8 cellular contexts compared by ENCODE assay signal in genomic region chr12:29073631-29074239, GRCh38.
DNase-seq lines count a peak whose midpoint lies in the region; ATAC-seq and TF ChIP-seq lines count a peak whose summit lies in the region.

No MANE protein-coding gene starts in this region.

- intact Hi-C loops in esophagus squamous epithelium (cut with DNase I), result no loop called here

- H2AFZ ChIP-seq in GM23248 (no peak overlapping the region), neural progenitor cell (replicated peaks) (no peak overlapping the region)

- peaks cover 12% of the 10 kb centered on the region for H3F3A ChIP-seq in GM23248 (ENCODE audit: insufficient read depth)
- H3F3A ChIP-seq in neural progenitor cell (ENCODE audit: low read depth), result no peaks in the 10 kb centered on the region

- no peak for TF ChIP-seq POLR2A in esophagus squamous epithelium (IDR thresholded peaks at IDR 0.05)

- CTCF ChIA-PET in activated CD4-positive, alpha-beta T cell treated with anti-CD3 and anti-CD28 coated beads, Interleukin-2, amount 10 ng/mL, durations not matched to agents 7 days and 5 days (lab: Charles Lee), result interaction anchor here (1.8 to 2.9 kb wide), 2 partner anchors 10 to 243 kb away, joined by 4 to 14 read pairs; no protein-coding TSS in a partner anchor

- no peaks in the 10 kb centered on the region for H3K9me3 ChIP-seq in GM23248 (ENCODE audit: low read depth)
- H3K9me3 ChIP-seq in SJCRH30 (replicated peaks), result no peaks in the 10 kb centered on the region
- H3K9me3 ChIP-seq in esophagus squamous epithelium, result no peaks in the 10 kb centered on the region
- H3K9me3 ChIP-seq in neural progenitor cell (ENCODE audit: low read depth), result no peaks in the 10 kb centered on the region

- no peaks in the 10 kb centered on the region for H4K20me1 ChIP-seq in GM23248 (ENCODE audit: insufficient read depth)
- H4K20me1 ChIP-seq in neural progenitor cell (ENCODE audit: low read depth), result no peaks in the 10 kb centered on the region

- H3K4me1 ChIP-seq in GM23248 (ENCODE audit: insufficient read depth) (peaks cover 9% of the 10 kb centered on the region), SJCRH30 (peaks cover 13% of the 10 kb centered on the region), esophagus squamous epithelium (no peaks in the 10 kb centered on the region), neural progenitor cell (peaks cover 22% of the 10 kb centered on the region)

- POLR2A ChIA-PET in activated CD4-positive, alpha-beta T cell treated with anti-CD3 and anti-CD28 coated beads, Interleukin-2, amount 10 ng/mL, durations not matched to agents 7 days and 5 days (lab: Charles Lee), result no interaction called here

- in situ Hi-C loops in GM23248 (cut with MboI), result no loop called here

- H3K4me3 Mint-ChIP-seq in activated CD4-positive, alpha-beta T cell treated with anti-CD3 and anti-CD28 coated beads, Interleukin-2, amount 10 ng/mL, durations not matched to agents 7 days and 5 days, result no peak overlapping the region
- no peak overlapping the region for H3K4me3 Mint-ChIP-seq in neural progenitor cell

- no peaks in the 10 kb centered on the region for H3K9me2 ChIP-seq in GM23248 (ENCODE audit: insufficient read depth)

- ATAC-seq in GM21825 (IDR thresholded peaks at IDR 0.05; ENCODE audit: unreplicated experiment), result no peak

- H3K36me3 ChIP-seq in GM23248 (ENCODE audit: low read depth), result no peaks in the 10 kb centered on the region
- no peaks in the 10 kb centered on the region for H3K36me3 ChIP-seq in SJCRH30
- H3K36me3 ChIP-seq in esophagus squamous epithelium, result no peaks in the 10 kb centered on the region
- H3K36me3 ChIP-seq in neural progenitor cell, result no peaks in the 10 kb centered on the region

- no peak overlapping the region for H3K27ac Mint-ChIP-seq in activated CD4-positive, alpha-beta T cell treated with anti-CD3 and anti-CD28 coated beads, Interleukin-2, amount 10 ng/mL, durations not matched to agents 7 days and 5 days
- peak overlapping the region; percentile 16 for H3K27ac Mint-ChIP-seq in neural progenitor cell

- no peak overlapping the region for H3K4me2 ChIP-seq in GM23248 (ENCODE audit: unreplicated experiment)
- H3K4me2 ChIP-seq in neural progenitor cell, result no peak overlapping the region

- no peaks in the 10 kb centered on the region for H3K27me3 ChIP-seq in GM23248 (replicated peaks; ENCODE audit: insufficient read depth)
- no peaks in the 10 kb centered on the region for H3K27me3 ChIP-seq in SJCRH30
- no peaks in the 10 kb centered on the region for H3K27me3 ChIP-seq in esophagus squamous epithelium
- H3K27me3 ChIP-seq in neural progenitor cell, result no peaks in the 10 kb centered on the region

- no peaks in the 10 kb centered on the region for H3K9me3 Mint-ChIP-seq in activated CD4-positive, alpha-beta T cell treated with anti-CD3 and anti-CD28 coated beads, Interleukin-2, amount 10 ng/mL, durations not matched to agents 7 days and 5 days
- H3K9me3 Mint-ChIP-seq in neural progenitor cell, result peaks cover 3% of the 10 kb centered on the region

- no peaks in the 10 kb centered on the region for H3K4me1 Mint-ChIP-seq in activated CD4-positive, alpha-beta T cell treated with anti-CD3 and anti-CD28 coated beads, Interleukin-2, amount 10 ng/mL, durations not matched to agents 7 days and 5 days
- H3K4me1 Mint-ChIP-seq in neural progenitor cell, result no peaks in the 10 kb centered on the region

- H3K27ac ChIP-seq in GM23248 (no peak overlapping the region), SJCRH30 (no peak overlapping the region), esophagus squamous epithelium (no peak overlapping the region), neural progenitor cell (no peak overlapping the region)

- H3K36me3 Mint-ChIP-seq in activated CD4-positive, alpha-beta T cell treated with anti-CD3 and anti-CD28 coated beads, Interleukin-2, amount 10 ng/mL, durations not matched to agents 7 days and 5 days (ENCODE audit: low read depth), result no peaks in the 10 kb centered on the region
- H3K36me3 Mint-ChIP-seq in neural progenitor cell, result no peaks in the 10 kb centered on the region

- peak; percentile 35 for DNase-seq in activated CD4-positive, alpha-beta T cell treated with anti-CD3 and anti-CD28 coated beads, Interleukin-2, amount 10 ng/mL, durations not matched to agents 7 days and 5 days
- DNase-seq in activated CD4-positive, alpha-beta T cell treated with anti-CD3 and anti-CD28 coated beads for 48 hours, result no peak
- DNase-seq in GM23248, result peak; percentile 76
- peak; percentile 10 for DNase-seq in LNCaP clone FGC (ENCODE audit: low read depth)
- peak; percentile 31 to 78 for DNase-seq in SJCRH30
- no peak for DNase-seq in esophagus squamous epithelium (lab: John Stamatoyannopoulos, UW)
- peak; percentile 47 for DNase-seq in neural progenitor cell (ENCODE audit: low spot score)

- H3K79me2 ChIP-seq in GM23248 (ENCODE audit: insufficient read depth) (no peaks in the 10 kb centered on the region), neural progenitor cell (ENCODE audit: low read depth) (no peaks in the 10 kb centered on the region)

- H3K9ac ChIP-seq in GM23248, result no peak overlapping the region
- no peak overlapping the region for H3K9ac ChIP-seq in neural progenitor cell

- no peak overlapping the region for H3K4me3 ChIP-seq in GM23248
- H3K4me3 ChIP-seq in LNCaP clone FGC (ENCODE audit: low read depth, low read length), result no peak overlapping the region
- no peak overlapping the region for H3K4me3 ChIP-seq in SJCRH30
- H3K4me3 ChIP-seq in esophagus squamous epithelium, result no peak overlapping the region
- no peak overlapping the region for H3K4me3 ChIP-seq in neural progenitor cell

- 33% methylated on average over 3 of the region's 3 CpGs for WGBS in GM23248 (ENCODE audit: low coverage in 1 of 2, low lambda C conversion rate in 2 of 2, missing lambda C conversion rate in 2 of 2), 2 experiments
- 35 to 36% methylated on average over 3 of the region's 3 CpGs for WGBS in esophagus squamous epithelium, 2 donors

- peak; percentile 69 for TF ChIP-seq CTCF in LNCaP clone FGC (IDR thresholded peaks at IDR 0.05; ENCODE audit: control insufficient read depth, extremely low read depth, insufficient read depth)
- peak in 5 of 6 experiments; percentile 60 to 74 (median 69) for TF ChIP-seq CTCF in esophagus squamous epithelium (IDR thresholded peaks at IDR 0.05)
- TF ChIP-seq CTCF in neural progenitor cell (IDR thresholded peaks at IDR 0.05), result peak; percentile 73

- peaks cover 24% of the 10 kb centered on the region for H3K27me3 Mint-ChIP-seq in activated CD4-positive, alpha-beta T cell treated with anti-CD3 and anti-CD28 coated beads, Interleukin-2, amount 10 ng/mL, durations not matched to agents 7 days and 5 days
- peaks cover 2% of the 10 kb centered on the region for H3K27me3 Mint-ChIP-seq in neural progenitor cell (ENCODE audit: insufficient read depth, low read depth)

Comparison
In these comparisons a context has a peak if more than half of its experiments do, and no peak if none do; other contexts are left out.
1. DNase-seq: peak in activated CD4-positive, alpha-beta T cell treated with anti-CD3 and anti-CD28 coated beads, Interleukin-2, amount 10 ng/mL, durations not matched to agents 7 days and 5 days (single experiment), GM23248 (single experiment), LNCaP clone FGC (single experiment), SJCRH30 (2 of 2) and neural progenitor cell (single experiment); none in activated CD4-positive, alpha-beta T cell treated with anti-CD3 and anti-CD28 coated beads for 48 hours (single experiment) and esophagus squamous epithelium (single experiment).
2. Peak in every context shown above with its lines, with median percentiles within 50 percentile points of each other: CTCF ChIP-seq.